ENCODE assay signal across 11 cellular contexts in the genomic region with DNA sequence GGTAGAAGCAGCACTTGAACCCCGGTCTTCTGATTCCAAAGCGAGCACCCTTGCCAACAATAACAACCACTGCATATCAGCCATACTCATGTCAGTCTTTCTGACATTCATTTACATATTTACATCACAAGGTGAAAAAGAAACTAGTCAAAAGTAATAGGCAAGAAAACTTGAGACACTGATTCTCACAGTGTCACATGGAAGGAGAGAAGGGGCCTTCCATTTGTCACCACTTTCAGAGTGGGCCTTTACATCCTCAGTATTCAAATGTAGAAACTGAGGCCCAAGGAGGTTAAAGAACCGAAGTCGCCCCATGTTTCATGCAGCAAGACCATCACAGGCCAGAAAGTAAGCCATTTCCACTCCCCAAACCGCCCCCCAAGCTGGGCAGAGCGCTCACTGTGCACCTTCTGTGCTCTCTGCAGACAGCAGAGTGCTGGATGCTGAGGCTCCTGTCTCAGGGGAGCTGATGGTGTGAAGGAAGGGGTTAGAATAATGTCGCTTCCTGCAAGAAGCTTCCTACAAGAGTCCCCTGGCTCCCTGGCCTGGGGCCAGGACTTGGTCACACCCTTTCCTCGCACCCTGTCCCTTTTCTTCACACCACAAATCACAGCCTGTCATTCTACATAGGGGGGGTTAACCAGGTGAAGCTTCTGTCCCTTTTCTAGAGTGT.
DNase-seq lines count a peak whose midpoint lies in the region; ATAC-seq and TF ChIP-seq lines count a peak whose summit lies in the region.
"Had no signal": no experiment of that assay in that cellular context is flagged by ENCODE, and none has a peak within 500 bp of the region (broad histone marks: within the 10 kb centered on the region; RNA-seq: fewer than 3 reads in every experiment).

No MANE protein-coding gene starts in this region.

- TF ChIP-seq CTCF in HEK293 (tag by site-specific recombination; IDR thresholded peaks at IDR 0.05) (no peak), PC-9 (conservative IDR thresholded peaks at IDR 0.05) (no peak)

- peaks cover 35% of the 10 kb centered on the region for H3F3A ChIP-seq in PC-9 (ENCODE audit: insufficient read depth, low read depth)

- peaks cover 58% of the 10 kb centered on the region for H3K4me1 Mint-ChIP-seq in activated CD8-positive, alpha-beta memory T cell treated with anti-CD3 and anti-CD28 coated beads, Interleukin-2, amount 10 ng/mL, durations not matched to agents 7 days and 5 days
- H3K4me1 Mint-ChIP-seq in stimulated activated naive B cell treated with anti-CD40 and anti-IgM and Interleukin-4, amounts not matched to agents 10 μg/mL and 1 μg/mL and 100 μg/mL, for 72 hours: peaks cover 51% of the 10 kb centered on the region in 2 donors

- H3K4me3 Mint-ChIP-seq in activated CD8-positive, alpha-beta memory T cell treated with anti-CD3 and anti-CD28 coated beads, Interleukin-2, amount 10 ng/mL, durations not matched to agents 7 days and 5 days: no peak overlapping the region
- H3K4me3 Mint-ChIP-seq in stimulated activated naive B cell treated with anti-CD40 and anti-IgM and Interleukin-4, amounts not matched to agents 10 μg/mL and 1 μg/mL and 100 μg/mL, for 72 hours: peak overlapping the region in 1 of 2 donors; percentile 62

- H3K27ac Mint-ChIP-seq in activated CD8-positive, alpha-beta memory T cell treated with anti-CD3 and anti-CD28 coated beads, Interleukin-2, amount 10 ng/mL, durations not matched to agents 7 days and 5 days: peak overlapping the region; percentile 30
- H3K27ac Mint-ChIP-seq in stimulated activated naive B cell treated with anti-CD40 and anti-IgM and Interleukin-4, amounts not matched to agents 10 μg/mL and 1 μg/mL and 100 μg/mL, for 72 hours: peak overlapping the region; percentile 7

- no peaks in the 10 kb centered on the region for H4K20me1 ChIP-seq in PC-9 (ENCODE audit: insufficient read depth)

- DNase-seq in activated CD8-positive, alpha-beta memory T cell treated with anti-CD3 and anti-CD28 coated beads, Interleukin-2, amount 10 ng/mL, durations not matched to agents 7 days and 5 days: no peak
- DNase-seq in activated CD8-positive, alpha-beta memory T cell treated with anti-CD3 and anti-CD28 coated beads for 24 hours: no peak
- DNase-seq in PC-9: no peak
- DNase-seq in stimulated activated naive B cell treated with anti-CD40 and anti-IgM and Interleukin-4, amounts not matched to agents 10 μg/mL and 1 μg/mL and 100 μg/mL, for 72 hours: no peak
- DNase-seq in stimulated activated CD4-positive, alpha-beta T cell treated with anti-CD3 and anti-CD28 coated beads, Interleukin-1b, Interleukin-23, amount 100 ng/mL, for 48 hours: no peak
- DNase-seq: NCI-H446 treated with DMSO at 0.1 percent for 48 hours; stimulated activated CD4-positive, alpha-beta T cell treated with anti-CD3 and anti-CD28 coated beads, Interleukin-12 subunit alpha, Interleukin-12 subunit beta, amount 100 ng/mL, for 4 hours; stimulated activated naive CD4-positive, alpha-beta T cell had no signal

- peaks cover 8% of the 10 kb centered on the region for H3K36me3 Mint-ChIP-seq in activated CD8-positive, alpha-beta memory T cell treated with anti-CD3 and anti-CD28 coated beads, Interleukin-2, amount 10 ng/mL, durations not matched to agents 7 days and 5 days
- H3K36me3 Mint-ChIP-seq in stimulated activated naive B cell treated with anti-CD40 and anti-IgM and Interleukin-4, amounts not matched to agents 10 μg/mL and 1 μg/mL and 100 μg/mL, for 72 hours: no peaks in the 10 kb centered on the region

- POLR2A ChIA-PET in HEK293 (lab: Yijun Ruan, JAX): interaction anchor here (1.3 kb wide), 1 partner anchor 23 kb away, joined by 5 read pairs; no protein-coding TSS in a partner anchor
- POLR2A ChIA-PET in PC-9 (lab: Charles Lee; ENCODE audit: unreplicated experiment): no interaction called here

- no peak overlapping the region for H3K4me3 ChIP-seq in HEK293 (ENCODE audit: low read depth, low read length)
- H3K4me3 ChIP-seq in PC-9: no peak overlapping the region

- CTCF ChIA-PET in activated CD8-positive, alpha-beta memory T cell treated with anti-CD3 and anti-CD28 coated beads, Interleukin-2, amount 10 ng/mL, durations not matched to agents 7 days and 5 days (lab: Charles Lee): interaction anchor here (1.0 to 3.7 kb wide), 4 partner anchors 9 to 1027 kb away, joined by 3 to 29 read pairs (median 6); no protein-coding TSS in a partner anchor
- CTCF ChIA-PET in HEK293 (lab: Yijun Ruan, JAX): interaction anchor here (1.3 to 18.0 kb wide), 5 partner anchors 10 to 82 kb away, joined by 3 to 181 read pairs (median 4); no protein-coding TSS in a partner anchor
- CTCF ChIA-PET in PC-9 (lab: Charles Lee): no interaction called here

- H3K9me3 ChIP-seq in HEK293 (ENCODE audit: control insufficient read depth, insufficient read depth, low read depth, low read length) (no peaks in the 10 kb centered on the region), PC-9 (ENCODE audit: insufficient read depth, low read depth) (no peaks in the 10 kb centered on the region)

- ATAC-seq in activated CD8-positive, alpha-beta memory T cell treated with anti-CD3 and anti-CD28 coated beads, Interleukin-2, amount 10 ng/mL, durations not matched to agents 7 days and 5 days: no peak
- no peak for ATAC-seq in stimulated activated naive B cell treated with anti-CD40 and anti-IgM and Interleukin-4, amounts not matched to agents 10 μg/mL and 1 μg/mL and 100 μg/mL, for 72 hours (replicated peaks)
- ATAC-seq in GM19324 (IDR thresholded peaks at IDR 0.05; ENCODE audit: low FRiP score, unreplicated experiment) (no peak), esophagus mucosa (no peak)

- H3K36me3 ChIP-seq in HEK293 (ENCODE audit: control insufficient read depth in 2 of 2, insufficient read depth in 1 of 2, low read length in 2 of 2) (no peaks in the 10 kb centered on the region), PC-9 (ENCODE audit: low read depth) (no peaks in the 10 kb centered on the region)

- no TSS peak for BruUV-seq in PC-9 (replicated peaks; lab: Mats Ljungman, UMichigan)

- intact Hi-C loops in PC-9 (cut with micrococcal nuclease; ENCODE audit: unreplicated experiment): no loop called here

- H3K9me2 ChIP-seq in PC-9 (ENCODE audit: insufficient read depth): no peaks in the 10 kb centered on the region

- H3K4me1 ChIP-seq in HEK293 (ENCODE audit: control insufficient read depth, insufficient read depth, low read length): peaks cover 45% of the 10 kb centered on the region
- H3K4me1 ChIP-seq in PC-9 (replicated peaks; ENCODE audit: insufficient read depth): peaks cover 48% of the 10 kb centered on the region

- no peaks in the 10 kb centered on the region for H3K79me2 ChIP-seq in PC-9 (ENCODE audit: low read depth)

- peak overlapping the region; percentile 63 for H3K4me2 ChIP-seq in PC-9

- no peak overlapping the region for H2AFZ ChIP-seq in PC-9

- peak overlapping the region; percentile 78; the same call in 1 of the 2 replicates for H3K27ac ChIP-seq in HEK293 (ENCODE audit: extremely low read depth, low read depth, low read length)
- peak overlapping the region; percentile 99; the same call in 1 of the 2 replicates for H3K27ac ChIP-seq in PC-9

- H3K27me3 Mint-ChIP-seq in activated CD8-positive, alpha-beta memory T cell treated with anti-CD3 and anti-CD28 coated beads, Interleukin-2, amount 10 ng/mL, durations not matched to agents 7 days and 5 days: peaks cover 23% of the 10 kb centered on the region
- peaks cover 8 to 26% of the 10 kb centered on the region in 2 donors for H3K27me3 Mint-ChIP-seq in stimulated activated naive B cell treated with anti-CD40 and anti-IgM and Interleukin-4, amounts not matched to agents 10 μg/mL and 1 μg/mL and 100 μg/mL, for 72 hours

- H3K9me3 Mint-ChIP-seq in activated CD8-positive, alpha-beta memory T cell treated with anti-CD3 and anti-CD28 coated beads, Interleukin-2, amount 10 ng/mL, durations not matched to agents 7 days and 5 days (ENCODE audit: low read depth): no peaks in the 10 kb centered on the region
- H3K9me3 Mint-ChIP-seq in stimulated activated naive B cell treated with anti-CD40 and anti-IgM and Interleukin-4, amounts not matched to agents 10 μg/mL and 1 μg/mL and 100 μg/mL, for 72 hours: no peaks in the 10 kb centered on the region

- H3K27me3 ChIP-seq in PC-9 (ENCODE audit: insufficient read depth, low read depth): no peaks in the 10 kb centered on the region

TF ChIP-seq in HEK293, 187 proteins besides CTCF, POLR2A, EP300 and RAD21:
- TF ChIP-seq, protein P1, sequence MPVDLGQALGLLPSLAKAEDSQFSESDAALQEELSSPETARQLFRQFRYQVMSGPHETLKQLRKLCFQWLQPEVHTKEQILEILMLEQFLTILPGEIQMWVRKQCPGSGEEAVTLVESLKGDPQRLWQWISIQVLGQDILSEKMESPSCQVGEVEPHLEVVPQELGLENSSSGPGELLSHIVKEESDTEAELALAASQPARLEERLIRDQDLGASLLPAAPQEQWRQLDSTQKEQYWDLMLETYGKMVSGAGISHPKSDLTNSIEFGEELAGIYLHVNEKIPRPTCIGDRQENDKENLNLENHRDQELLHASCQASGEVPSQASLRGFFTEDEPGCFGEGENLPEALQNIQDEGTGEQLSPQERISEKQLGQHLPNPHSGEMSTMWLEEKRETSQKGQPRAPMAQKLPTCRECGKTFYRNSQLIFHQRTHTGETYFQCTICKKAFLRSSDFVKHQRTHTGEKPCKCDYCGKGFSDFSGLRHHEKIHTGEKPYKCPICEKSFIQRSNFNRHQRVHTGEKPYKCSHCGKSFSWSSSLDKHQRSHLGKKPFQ (tag by site-specific recombination; IDR thresholded peaks at IDR 0.05): peak; percentile 75; the same call in 1 of the 2 replicates
- TF ChIP-seq ZIC2 (tag by site-specific recombination; IDR thresholded peaks at IDR 0.05) (no peak), ZNF529 (tag by site-specific recombination; IDR thresholded peaks at IDR 0.05; ENCODE audit: insufficient replicate concordance) (no peak)
